In the genomic region with DNA sequence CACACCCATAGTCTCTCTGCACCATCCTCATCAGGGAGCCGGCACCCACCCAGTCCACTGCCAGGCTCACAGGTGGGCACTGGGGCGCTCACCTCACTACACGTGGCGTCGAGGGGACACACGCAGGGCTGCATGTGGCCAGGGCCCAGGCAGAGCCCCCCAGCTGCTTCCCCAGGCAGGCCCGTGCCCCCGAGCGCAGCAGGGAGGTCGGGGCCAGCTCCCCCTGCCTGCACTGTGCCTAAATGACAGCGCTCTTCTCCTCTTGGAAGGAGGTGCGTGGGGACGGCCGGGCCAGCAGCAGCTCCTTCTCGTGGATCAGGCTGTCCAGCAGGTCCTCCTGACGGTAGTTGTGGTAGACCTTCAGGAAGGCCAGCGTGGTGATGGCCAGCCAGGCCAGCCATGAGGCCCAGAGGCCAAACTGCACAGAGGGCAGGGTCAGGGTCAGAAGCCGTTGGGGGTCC, we compare ENCODE assay signal across 1 cellular context.
TF ChIP-seq lines count a peak whose summit lies in the region.

No MANE protein-coding gene starts in this region.

TF ChIP-seq in H1, 55 proteins besides CTCF, POLR2A, EP300 and RAD21:
- no peak for TF ChIP-seq TAF7 (optimal IDR thresholded peaks at IDR 0.05; ENCODE audit: borderline replicate concordance, low read depth, low read length)
